ENCODE assay signal across 11 cellular contexts in genomic region chr17:61403846-61404701, GRCh38. TPM values are rescaled to one million over a fixed set of nuclear protein-coding genes. Genes with fewer than 3 reads are reported as not detected.
DNase-seq lines count a peak whose midpoint lies in the region; ATAC-seq and TF ChIP-seq lines count a peak whose summit lies in the region.
"Had no signal": no experiment of that assay in that cellular context is flagged by ENCODE, and none has a peak within 500 bp of the region (broad histone marks: within the 10 kb centered on the region; RNA-seq: fewer than 3 reads in every experiment).

No MANE protein-coding gene starts in this region.

- H3K4me3 ChIP-seq in adipocyte (ENCODE audit: low read length) (no peak overlapping the region), testis (peak overlapping the region; percentile 45 to 78)

- 3 to 37% methylated on average over 14 to 62 of the region's 71 CpGs for WGBS in testis, 2 donors

- peak overlapping the region; percentile 32 for H3K9ac ChIP-seq in adipocyte (ENCODE audit: low read length)

- peaks cover 55% of the 10 kb centered on the region for H3K36me3 ChIP-seq in adipocyte (ENCODE audit: control insufficient read depth, insufficient read depth, low read length, severe bottlenecking)
- no peaks in the 10 kb centered on the region for H3K36me3 ChIP-seq in testis (ENCODE audit: low read depth, missing control alignments)

- no peak for TF ChIP-seq CTCF in testis (IDR thresholded peaks at IDR 0.05)

- H3K4me1 ChIP-seq in adipocyte (ENCODE audit: control insufficient read depth, insufficient read depth, low read length) (peaks cover 36% of the 10 kb centered on the region), testis (peaks cover 16% of the 10 kb centered on the region)

- TF ChIP-seq POLR2A in testis (IDR thresholded peaks at IDR 0.05) = no peak

- intact Hi-C loops in testis (cut with DNase I; ENCODE audit: low total_unique reads) = loop anchor here (10.0 kb wide), 1 partner anchor 149 kb away; no protein-coding TSS in a partner anchor

- H3K27me3 ChIP-seq in adipocyte (replicated peaks; ENCODE audit: control insufficient read depth, insufficient read depth, low read length) = no peaks in the 10 kb centered on the region
- peaks cover 55% of the 10 kb centered on the region for H3K27me3 ChIP-seq in layer of hippocampus (ENCODE audit: control insufficient read depth, insufficient read depth, low read length)
- no peaks in the 10 kb centered on the region for H3K27me3 ChIP-seq in testis

- ATAC-seq in HG03135 (IDR thresholded peaks at IDR 0.05; ENCODE audit: unreplicated experiment) (no peak), GM21786 (IDR thresholded peaks at IDR 0.05; ENCODE audit: unreplicated experiment) (no peak)
- ATAC-seq: HCT116 had no signal

- H3K27ac ChIP-seq in layer of hippocampus (ENCODE audit: low read depth, low read length) (peak overlapping the region; percentile 42), testis (peak overlapping the region; percentile 94 to 95)

- H3K9me3 ChIP-seq in adipocyte (ENCODE audit: control insufficient read depth, low read length) = no peaks in the 10 kb centered on the region
- no peaks in the 10 kb centered on the region for H3K9me3 ChIP-seq in testis

- peak; percentile 44 for DNase-seq in activated CD4-positive, alpha-beta T cell treated with anti-CD3 and anti-CD28 coated beads for 48 hours
- no peak for DNase-seq in activated CD4-positive, alpha-beta T cell treated with anti-CD3 and anti-CD28 coated beads for 4 hours
- DNase-seq in adipocyte (ENCODE audit: low read depth) (peak; percentile 81), testis (no peak), germinal center (ENCODE audit: low spot score) (no peak)
- DNase-seq: activated naive CD4-positive, alpha-beta T cell treated with anti-CD3 and anti-CD28 coated beads, Interleukin-2, amount 50 U/mL, for 16 hours had no signal

RNA-seq across cellular contexts. Expression of gene TBX2, which starts 4.4 kb away (rescaled TPM):
- total RNA-seq in testis = 10 to 100 TPM; 20.1 to 29.6 TPM
- 14.8 TPM for polyA plus RNA-seq in testis (ENCODE audit: insufficient read depth, low read depth, low replicate concordance)
- total RNA-seq: pulmonary artery endothelial cell had no signal

RNA-seq across cellular contexts. Expression of gene TBX4, which starts 48.1 kb away (rescaled TPM):
- 1 to 10 TPM; 1.5 to 1.7 TPM for total RNA-seq in testis
- polyA plus RNA-seq in testis (ENCODE audit: insufficient read depth, low read depth, low replicate concordance) = 3.2 TPM
- total RNA-seq: pulmonary artery endothelial cell had no signal

Comparison
In these comparisons a context has a peak if more than half of its experiments do, and no peak if none do; other contexts are left out.
1. DNase-seq: peak in activated CD4-positive, alpha-beta T cell treated with anti-CD3 and anti-CD28 coated beads for 48 hours (single experiment) and adipocyte (single experiment); none in activated CD4-positive, alpha-beta T cell treated with anti-CD3 and anti-CD28 coated beads for 4 hours (0 of 2), testis (single experiment) and germinal center (single experiment).